Comparison of ENCODE assay signal across 10 cellular contexts in genomic region chr7:20030915-20031362, GRCh38.
DNase-seq lines count a peak whose midpoint lies in the region; ATAC-seq, FAIRE-seq and TF ChIP-seq lines count a peak whose summit lies in the region.
"Had no signal": no experiment of that assay in that cellular context is flagged by ENCODE, and none has a peak within 500 bp of the region (broad histone marks: within the 10 kb centered on the region; RNA-seq: fewer than 3 reads in every experiment).

No MANE protein-coding gene starts in this region.

- H3K23me2 ChIP-seq in H9 (ENCODE audit: insufficient read length, low read depth, low read length, poor library complexity, severe bottlenecking): no peaks in the 10 kb centered on the region

- H3K36me3 Mint-ChIP-seq in H9 (ENCODE audit: insufficient read depth in 1 of 3, low read depth in 3 of 3): peaks cover 5 to 16% (median 11%) of the 10 kb centered on the region in 3 experiments; a peak in 5 of 7 replicates
- no peaks in the 10 kb centered on the region for H3K36me3 Mint-ChIP-seq in activated CD4-positive, alpha-beta memory T cell treated with anti-CD3 and anti-CD28 coated beads for 36 hours

- H4K20me1 ChIP-seq in H9 (ENCODE audit: control insufficient read depth, insufficient read depth, insufficient read length): no peaks in the 10 kb centered on the region

- H3K79me1 ChIP-seq in H9 (ENCODE audit: insufficient read depth, low read depth, low read length, poor library complexity, severe bottlenecking) (no peaks in the 10 kb centered on the region), trophoblast cell (ENCODE audit: low read length) (no peaks in the 10 kb centered on the region)

- H3K4me2 ChIP-seq in H9 (ENCODE audit: insufficient read depth, insufficient read length, low read length) (no peak overlapping the region), trophoblast cell (ENCODE audit: low read length) (no peak overlapping the region)

- no peak overlapping the region for H3T11ph ChIP-seq in H9 (ENCODE audit: low read length)

- H2BK15ac ChIP-seq in H9 (ENCODE audit: low read depth, low read length): no peak overlapping the region

- H3K4me3 Mint-ChIP-seq in H9: no peak overlapping the region
- H3K4me3 Mint-ChIP-seq in activated CD4-positive, alpha-beta memory T cell treated with anti-CD3 and anti-CD28 coated beads for 36 hours: no peak overlapping the region

- H3K9me3 Mint-ChIP-seq in H9: peaks cover 0 to 4% of the 10 kb centered on the region in 2 experiments; a peak in 2 of 5 replicates
- no peaks in the 10 kb centered on the region for H3K9me3 Mint-ChIP-seq in activated CD4-positive, alpha-beta memory T cell treated with anti-CD3 and anti-CD28 coated beads for 36 hours

- CTCF ChIA-PET in activated CD4-positive, alpha-beta memory T cell treated with anti-CD3 and anti-CD28 coated beads for 36 hours (lab: Charles Lee): no interaction called here

- H3K14ac ChIP-seq in H9 (ENCODE audit: insufficient read depth, low read length) (no peak overlapping the region), trophoblast cell (ENCODE audit: low read length) (no peak overlapping the region)

- H3K4me3 ChIP-seq in pancreas (no peak overlapping the region), trophoblast cell (ENCODE audit: low read depth, low read length) (no peak overlapping the region)

- H3K23ac ChIP-seq in H9 (ENCODE audit: insufficient read length, low read depth, low read length) (no peak overlapping the region), trophoblast cell (ENCODE audit: low read length) (no peak overlapping the region)

- H3K4me1 Mint-ChIP-seq in H9: peaks cover 36 to 51% of the 10 kb centered on the region in 2 experiments
- H3K4me1 Mint-ChIP-seq in activated CD4-positive, alpha-beta memory T cell treated with anti-CD3 and anti-CD28 coated beads for 36 hours (ENCODE audit: low read depth): no peaks in the 10 kb centered on the region

- H2BK12ac ChIP-seq in H9 (ENCODE audit: insufficient read length, low read depth, low read length): no peak overlapping the region
- H2BK12ac ChIP-seq in trophoblast cell (ENCODE audit: low read length): no peak overlapping the region

- H2BK5ac ChIP-seq in H9 (ENCODE audit: insufficient read length, low read length) (peak overlapping the region; percentile 35), trophoblast cell (ENCODE audit: low read depth, low read length, poor library complexity) (no peak overlapping the region)

- FAIRE-seq in HTR-8/SVneo (lab: Jason Lieb, UNC) (no peak), pancreas (lab: Jason Lieb, UNC) (no peak)

- ATAC-seq in GM18511 (IDR thresholded peaks at IDR 0.05; ENCODE audit: unreplicated experiment) (peak; percentile 56), pancreas (no peak)

- H3K79me2 ChIP-seq in H9 (ENCODE audit: insufficient read depth, low read length): no peaks in the 10 kb centered on the region; the same call in 1 of the 2 replicates
- no peaks in the 10 kb centered on the region for H3K79me2 ChIP-seq in trophoblast cell (ENCODE audit: control insufficient read depth, insufficient read depth, low read length, poor library complexity)

- no peaks in the 10 kb centered on the region for H3K27me3 Mint-ChIP-seq in H9 (ENCODE audit: low read depth)
- no peaks in the 10 kb centered on the region for H3K27me3 Mint-ChIP-seq in activated CD4-positive, alpha-beta memory T cell treated with anti-CD3 and anti-CD28 coated beads for 36 hours

- H3K18ac ChIP-seq in H9 (ENCODE audit: insufficient read length, low read depth, low read length) (no peak overlapping the region), trophoblast cell (ENCODE audit: low read length) (no peak overlapping the region)

- H2AFZ ChIP-seq in H9 (ENCODE audit: low read length) (no peak overlapping the region), trophoblast cell (ENCODE audit: insufficient read depth, low read length, poor library complexity) (no peak overlapping the region)

- H2BK20ac ChIP-seq in H9 (ENCODE audit: low read depth, low read length, poor library complexity, severe bottlenecking): no peak overlapping the region

- H4K5ac ChIP-seq in H9 (ENCODE audit: insufficient read length, low read depth, low read length): no peak overlapping the region

- no peaks in the 10 kb centered on the region for H3K9me3 ChIP-seq in H9 (ENCODE audit: control insufficient read depth, low read depth, low read length)
- H3K9me3 ChIP-seq in pancreas: no peaks in the 10 kb centered on the region
- no peaks in the 10 kb centered on the region for H3K9me3 ChIP-seq in trophoblast cell (ENCODE audit: insufficient read depth, low read depth, low read length)

- H3K56ac ChIP-seq in H9 (ENCODE audit: insufficient read length, low read depth, low read length): no peak overlapping the region

- H3K4ac ChIP-seq in H9 (ENCODE audit: low read depth, low read length): no peak overlapping the region
- H3K4ac ChIP-seq in trophoblast cell (ENCODE audit: low read depth, low read length): no peak overlapping the region

- intact Hi-C loops in pancreas (cut with DNase I): no loop called here
- intact Hi-C loops in activated CD4-positive, alpha-beta memory T cell treated with anti-CD3 and anti-CD28 coated beads for 36 hours (cut with micrococcal nuclease): no loop called here

- H4K91ac ChIP-seq in H9 (ENCODE audit: insufficient read length, low read depth, low read length): no peak overlapping the region
- H4K91ac ChIP-seq in trophoblast cell (ENCODE audit: low read depth, low read length): no peak overlapping the region

- POLR2A ChIA-PET in activated CD4-positive, alpha-beta memory T cell treated with anti-CD3 and anti-CD28 coated beads for 36 hours (lab: Charles Lee): no interaction called here

- H4K12ac ChIP-seq in trophoblast cell (ENCODE audit: low read depth, low read length): no peak overlapping the region

- H3K27ac ChIP-seq in H9 (ENCODE audit: insufficient read length, low read depth, low read length) (peak overlapping the region; percentile 7), pancreas (no peak overlapping the region), trophoblast cell (ENCODE audit: low read depth, low read length) (no peak overlapping the region)

- peak overlapping the region in 1 of 3 experiments; percentile 57; a peak in 2 of 7 replicates for H3K27ac Mint-ChIP-seq in H9
- no peak overlapping the region for H3K27ac Mint-ChIP-seq in activated CD4-positive, alpha-beta memory T cell treated with anti-CD3 and anti-CD28 coated beads for 36 hours

- no peaks in the 10 kb centered on the region for H3K27me3 ChIP-seq in H9 (ENCODE audit: insufficient read depth, low read length)
- H3K27me3 ChIP-seq in pancreas: no peaks in the 10 kb centered on the region
- H3K27me3 ChIP-seq in trophoblast cell (ENCODE audit: insufficient read depth, low read length): no peaks in the 10 kb centered on the region

- peaks cover 5% of the 10 kb centered on the region; the same call in 1 of the 2 replicates for H3K4me1 ChIP-seq in H9 (ENCODE audit: insufficient read depth, low read length)
- H3K4me1 ChIP-seq in pancreas: no peaks in the 10 kb centered on the region
- no peaks in the 10 kb centered on the region for H3K4me1 ChIP-seq in trophoblast cell (ENCODE audit: control insufficient read depth in 1 of 2, insufficient read depth in 2 of 2, low read length in 2 of 2)

- H4K8ac ChIP-seq in H9 (replicated peaks; ENCODE audit: insufficient read length, low read depth, low read length): no peak overlapping the region
- no peak overlapping the region for H4K8ac ChIP-seq in trophoblast cell (ENCODE audit: low read depth, low read length)

- no peak for DNase-seq in H9
- peak; percentile 3 for DNase-seq in HTR-8/SVneo (ENCODE audit: insufficient read length, low spot score)
- peak; percentile 22 for DNase-seq in iris pigment epithelial cell (ENCODE audit: low read depth)
- DNase-seq in NCI-H1092 treated with DMSO at 0.1 percent for 48 hours (lab: John Stamatoyannopoulos, UW): no peak
- no peak for DNase-seq in pancreas
- DNase-seq in activated CD4-positive, alpha-beta memory T cell treated with anti-CD3 and anti-CD28 coated beads for 36 hours: no peak
- DNase-seq in trophoblast cell: no peak
- DNase-seq: activated CD4-positive, alpha-beta T cell treated with anti-CD3 and anti-CD28 coated beads, Interleukin-2, amount 50 U/mL, for 1 hour; NCI-H2107 had no signal

- H3K9ac ChIP-seq in H9 (ENCODE audit: extremely low read depth, insufficient read length, low read length) (no peak overlapping the region), trophoblast cell (ENCODE audit: low read length) (no peak overlapping the region)

- H2BK120ac ChIP-seq in H9 (ENCODE audit: low read depth, low read length, poor library complexity, severe bottlenecking): no peak overlapping the region
- no peak overlapping the region for H2BK120ac ChIP-seq in trophoblast cell (ENCODE audit: insufficient read depth, low read length, poor library complexity)

- H3K36me3 ChIP-seq in pancreas (no peaks in the 10 kb centered on the region), trophoblast cell (ENCODE audit: control insufficient read depth in 1 of 2, insufficient read depth in 2 of 2, low read length in 2 of 2) (no peaks in the 10 kb centered on the region)

- H2AK5ac ChIP-seq in H9 (ENCODE audit: insufficient read length, low read length) (no peak overlapping the region), trophoblast cell (ENCODE audit: low read length) (no peak overlapping the region)

- no peak for TF ChIP-seq CTCF in H9 (conservative IDR thresholded peaks at IDR 0.05)
- TF ChIP-seq CTCF in pancreas (IDR thresholded peaks at IDR 0.05): no peak

Comparison
In these comparisons a context has a peak if more than half of its experiments do, and no peak if none do; other contexts are left out.
1. DNase-seq: peak in HTR-8/SVneo (single experiment) and iris pigment epithelial cell (single experiment); none in H9 (single experiment), NCI-H1092 treated with DMSO at 0.1 percent for 48 hours (single experiment), pancreas (0 of 6), activated CD4-positive, alpha-beta memory T cell treated with anti-CD3 and anti-CD28 coated beads for 36 hours (single experiment) and trophoblast cell (0 of 2).